In the genomic region with DNA sequence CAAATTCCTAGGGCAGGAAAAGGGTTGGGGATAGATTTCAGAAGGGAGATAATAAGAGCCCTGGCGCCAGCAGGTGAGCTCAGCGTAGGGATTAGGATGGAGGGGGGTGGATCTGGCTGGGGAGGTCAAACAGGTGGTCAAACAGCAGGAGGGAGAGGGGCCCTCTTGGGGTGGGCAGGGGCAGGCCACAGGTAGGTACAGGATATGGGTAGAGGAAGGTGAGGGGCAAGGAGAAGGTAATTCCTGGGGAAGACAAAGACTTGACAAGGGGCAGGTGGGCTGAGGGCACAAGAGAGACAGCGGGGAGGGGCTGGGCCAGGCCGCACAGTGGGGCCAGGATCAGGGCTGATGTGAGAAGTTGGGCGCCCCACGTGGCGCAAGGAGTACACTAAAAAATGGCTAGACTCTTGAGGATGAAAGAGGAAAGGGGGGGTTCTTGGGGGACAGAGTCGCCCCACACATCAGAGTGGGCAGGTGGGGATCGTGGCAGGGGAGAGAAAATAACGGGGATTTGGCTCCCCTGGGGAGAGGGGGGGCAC, we compare ENCODE assay signal across 8 cellular contexts. TPM values are rescaled to one million over a fixed set of nuclear protein-coding genes. Genes with fewer than 3 reads are reported as not detected.
DNase-seq lines count a peak whose midpoint lies in the region; ATAC-seq, FAIRE-seq and TF ChIP-seq lines count a peak whose summit lies in the region.

No MANE protein-coding gene starts in this region.

- no peaks in the 10 kb centered on the region for H3K9me3 Mint-ChIP-seq in progenitor cell of endocrine pancreas (ENCODE audit: low read depth)

- peak overlapping the region; percentile 93 for H3K4me3 Mint-ChIP-seq in progenitor cell of endocrine pancreas (ENCODE audit: low read depth)

- H3K79me2 ChIP-seq in ACC112 (ENCODE audit: control insufficient read depth, insufficient read depth, low read length, unreplicated experiment) (peaks cover 31% of the 10 kb centered on the region), OCI-LY7 (ENCODE audit: insufficient read depth, low read depth, low read length) (peaks cover 31% of the 10 kb centered on the region)

- no peaks in the 10 kb centered on the region for H3K27me3 ChIP-seq in ACC112 (ENCODE audit: insufficient read depth, low read length)

- H3K4me2 ChIP-seq in OCI-LY7 (ENCODE audit: low read length) = peak overlapping the region; percentile 82

- H3K9me2 ChIP-seq in OCI-LY7 (ENCODE audit: insufficient read depth, low read length) = no peaks in the 10 kb centered on the region

- DNase-seq in GM18507 (ENCODE audit: extremely low spot score, insufficient read length, low read depth) (peak; percentile 55), OCI-LY7 (ENCODE audit: low spot score) (peak; percentile 82), glomerular visceral epithelial cell (ENCODE audit: extremely low spot score) (peak; percentile 52), progenitor cell of endocrine pancreas (ENCODE audit: low spot score, unreplicated experiment) (peak; percentile 34), NCI-H128 (lab: John Stamatoyannopoulos, UW; ENCODE audit: unreplicated experiment) (no peak)
- DNase-seq in activated gamma-delta T cell treated with anti-CD3 and anti-CD28 coated beads, Interleukin-2, amount 50 U/mL, for 16 hours (ENCODE audit: low read depth) = peak; percentile 35

- peak; percentile 81 for FAIRE-seq in GM18507 (lab: Jason Lieb, UNC)

- peak overlapping the region; percentile 95 for H3K27ac Mint-ChIP-seq in progenitor cell of endocrine pancreas

- H3K4me1 ChIP-seq in ACC112 (ENCODE audit: control insufficient read depth, insufficient read depth, low read length, unreplicated experiment) (peaks cover 21% of the 10 kb centered on the region), OCI-LY7 (ENCODE audit: insufficient read depth, low read length, poor library complexity, severe bottlenecking) (peaks cover 33% of the 10 kb centered on the region)

- H3K9me3 ChIP-seq in OCI-LY7 (ENCODE audit: low read length) = no peaks in the 10 kb centered on the region

- H2AFZ ChIP-seq in ACC112 (ENCODE audit: low read length, unreplicated experiment) = peak overlapping the region; percentile 80
- H2AFZ ChIP-seq in OCI-LY7 (ENCODE audit: low read length) = peak overlapping the region; percentile 44; the same call in 1 of the 2 replicates

- peak; percentile 77 for TF ChIP-seq CTCF in OCI-LY7 (conservative IDR thresholded peaks at IDR 0.05; ENCODE audit: low read length)
- no peak for TF ChIP-seq CTCF in progenitor cell of endocrine pancreas (IDR thresholded peaks at IDR 0.05; ENCODE audit: unreplicated experiment)

- no peaks in the 10 kb centered on the region for H4K20me1 ChIP-seq in OCI-LY7 (ENCODE audit: insufficient read depth, low read length)

- peaks cover 1% of the 10 kb centered on the region for H3K36me3 Mint-ChIP-seq in progenitor cell of endocrine pancreas (ENCODE audit: insufficient read depth)

- H3K27me3 Mint-ChIP-seq in progenitor cell of endocrine pancreas = peaks cover 9% of the 10 kb centered on the region

- POLR2A ChIA-PET in OCI-LY7 (lab: Charles Lee) = interaction anchor here (0.6 to 1.0 kb wide), 2 partner anchors 11 to 14 kb away, joined by 3 read pairs; no protein-coding TSS in a partner anchor

- no TSS peak for BruUV-seq in OCI-LY7 (replicated peaks; lab: Mats Ljungman, UMichigan)

- peaks cover 26% of the 10 kb centered on the region for H3K4me1 Mint-ChIP-seq in progenitor cell of endocrine pancreas (ENCODE audit: low read depth)

- H3K36me3 ChIP-seq in ACC112 (ENCODE audit: insufficient read depth, low read length) (no peaks in the 10 kb centered on the region), OCI-LY7 (ENCODE audit: insufficient read depth, low read length) (peaks cover 38% of the 10 kb centered on the region)

- intact Hi-C loops in OCI-LY7 (cut with micrococcal nuclease; ENCODE audit: unreplicated experiment) = loop anchor here (1.0 to 10.0 kb wide), 6 partner anchors 11 to 310 kb away; partner anchors contain the start of genes CARM1, ICAM3, ILF3 and RAVER1

- no peak for ATAC-seq in activated CD4-positive, CD25-positive, alpha-beta regulatory T cell treated with anti-CD3 and anti-CD28 coated beads, Interleukin-2, amount 50 U/mL, for 24 hours

- H3K27ac ChIP-seq in ACC112 (ENCODE audit: low read depth, low read length) (peak overlapping the region; percentile 34; the same call in 1 of the 2 replicates), OCI-LY7 (ENCODE audit: low read depth, low read length, poor library complexity, severe bottlenecking) (peak overlapping the region; percentile 81)

- CTCF ChIA-PET in OCI-LY7 (lab: Charles Lee; ENCODE audit: unreplicated experiment) = interaction anchor here (1.0 kb wide), 1 partner anchor 11 kb away, joined by 5 read pairs; no protein-coding TSS in a partner anchor

- H3K4me3 ChIP-seq in ACC112 (ENCODE audit: low read depth, low read length) (peak overlapping the region; percentile 97), OCI-LY7 (ENCODE audit: low read depth, low read length, poor library complexity, severe bottlenecking) (peak overlapping the region; percentile 94)

RNA-seq across cellular contexts. Expression of gene KRI1, which starts 0.7 kb away (rescaled TPM):
- 44.9 and 53.6 TPM in 2 replicates for total RNA-seq in OCI-LY7 (2014; rRNA removed; shearing (Covaris generic))
- 57.0 and 58.4 TPM in 2 replicates for total RNA-seq in OCI-LY7 (2022)
- 32.1 and 35.0 TPM in 2 replicates for total RNA-seq in progenitor cell of endocrine pancreas

RNA-seq across cellular contexts. Expression of gene CDKN2D, which starts 3.7 kb away (rescaled TPM):
- total RNA-seq in OCI-LY7 (2014; rRNA removed; shearing (Covaris generic)) = 22.4 and 25.3 TPM in 2 replicates
- total RNA-seq in OCI-LY7 (2022) = 26.6 and 28.1 TPM in 2 replicates
- total RNA-seq in progenitor cell of endocrine pancreas = 4.2 and 5.0 TPM in 2 replicates

RNA-seq across cellular contexts. Expression of gene ATG4D, which starts 21.4 kb away (rescaled TPM):
- 21.1 and 29.6 TPM in 2 replicates for total RNA-seq in OCI-LY7 (2014; rRNA removed; shearing (Covaris generic))
- total RNA-seq in OCI-LY7 (2022) = 46.8 and 48.2 TPM in 2 replicates
- total RNA-seq in progenitor cell of endocrine pancreas = 44.9 and 52.6 TPM in 2 replicates

RNA-seq across cellular contexts. Expression of gene AP1M2, which starts 22.0 kb away (rescaled TPM):
- total RNA-seq in OCI-LY7 (2014; rRNA removed; shearing (Covaris generic)) = 0.44 TPM in 1 of 2 replicates, not detected in the other
- total RNA-seq in OCI-LY7 (2022) (not detected in 2 replicates), progenitor cell of endocrine pancreas (107 and 110 TPM in 2 replicates)

RNA-seq across cellular contexts. Expression of gene S1PR5, which starts 47.9 kb away (rescaled TPM):
- not detected in 2 replicates for total RNA-seq in OCI-LY7 (2014; rRNA removed; shearing (Covaris generic))
- total RNA-seq in OCI-LY7 (2022) (not detected in 2 replicates), progenitor cell of endocrine pancreas (not detected in 2 replicates)
